ENCODE assay signal across 11 cellular contexts in the genomic region with DNA sequence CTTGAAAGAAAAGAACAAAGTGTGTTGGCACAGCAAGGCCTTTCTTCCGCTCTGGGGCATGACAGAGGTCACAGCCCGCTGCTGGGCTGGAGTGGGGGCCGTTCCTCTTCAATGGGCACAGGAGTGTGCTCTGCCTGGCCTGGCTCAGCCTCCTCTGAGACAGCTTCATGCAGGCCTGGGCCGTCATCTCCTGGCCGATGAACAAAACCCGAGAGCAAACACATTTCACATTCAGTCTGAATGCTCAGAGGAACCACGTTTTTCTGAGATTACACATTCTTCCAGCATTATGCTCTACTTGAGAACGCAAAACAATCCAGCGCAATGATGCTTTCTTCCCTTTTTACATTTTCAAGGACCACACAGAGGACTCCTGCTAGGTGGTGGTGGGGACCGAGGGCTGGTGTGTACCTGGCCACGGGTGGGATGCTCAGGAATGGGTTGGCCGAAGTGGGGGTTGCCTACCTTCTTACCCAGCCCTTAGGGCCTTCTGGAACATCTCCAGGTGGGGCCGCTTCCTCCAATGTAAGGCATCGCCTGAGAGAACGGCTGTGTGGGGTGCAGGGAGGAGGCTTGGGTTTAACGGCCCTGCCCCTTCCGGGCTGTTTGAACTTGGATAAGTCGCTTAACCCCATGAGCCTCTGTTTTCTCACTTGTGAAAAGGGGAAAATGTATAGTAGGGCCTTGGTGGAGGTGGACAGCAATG. TPM values are rescaled to one million over a fixed set of nuclear protein-coding genes. Genes with fewer than 3 reads are reported as not detected.
DNase-seq lines count a peak whose midpoint lies in the region.
"Had no signal": no experiment of that assay in that cellular context is flagged by ENCODE, and none has a peak within 500 bp of the region (broad histone marks: within the 10 kb centered on the region; RNA-seq: fewer than 3 reads in every experiment).

No MANE protein-coding gene starts in this region.

- H3K4me2 ChIP-seq in mesenchymal stem cell (ENCODE audit: low read length, poor library complexity, severe bottlenecking) = no peak overlapping the region

- intact Hi-C loops in posterior cingulate gyrus (cut with DNase I) = no loop called here

- H2AFZ ChIP-seq in mesenchymal stem cell (ENCODE audit: low read depth, low read length) = no peak overlapping the region

- H3K9ac ChIP-seq in mesenchymal stem cell (ENCODE audit: low read length) = peak overlapping the region; percentile 79

- H3K18ac ChIP-seq in mesenchymal stem cell (ENCODE audit: low read depth in 1 of 2, low read length in 2 of 2) = no peak overlapping the region

- H3K27ac ChIP-seq in mesenchymal stem cell (ENCODE audit: low read length, poor library complexity, severe bottlenecking) = peak overlapping the region; percentile 78
- H3K27ac ChIP-seq: VCaP had no signal

- DNase-seq in stimulated activated CD4-positive, alpha-beta T cell treated with anti-CD3 and anti-CD28 coated beads, Interleukin-1b, Interleukin-23, amount 100 ng/mL, for 48 hours = peak; percentile 22
- no peak for DNase-seq in stimulated activated CD4-positive, alpha-beta T cell treated with anti-CD3 and anti-CD28 coated beads, Interleukin-4, amount 100 ng/mL, for 1 hour
- DNase-seq in central memory CD4-positive, alpha-beta T cell = peak; percentile 43
- DNase-seq in mesenchymal stem cell (no peak), posterior cingulate gyrus (no peak), NCI-H2227 treated with DMSO at 0.1 percent for 48 hours (lab: John Stamatoyannopoulos, UW) (no peak), iPS-NIHi7 (ENCODE audit: extremely low spot score) (no peak)
- DNase-seq in stimulated activated CD4-positive, alpha-beta T cell treated with anti-CD3 and anti-CD28 coated beads, Interleukin-2, amount 100 ng/mL, for 48 hours = no peak
- DNase-seq: GOT3, NCI-H1048 had no signal

- H2BK120ac ChIP-seq in mesenchymal stem cell (ENCODE audit: low read depth, low read length) = no peak overlapping the region

- H2BK12ac ChIP-seq in mesenchymal stem cell (ENCODE audit: low read length in 2 of 2) = no peak overlapping the region

- peak overlapping the region; percentile 85 for H2AK5ac ChIP-seq in mesenchymal stem cell (ENCODE audit: low read length, severe bottlenecking)

- H4K91ac ChIP-seq in mesenchymal stem cell (ENCODE audit: low read length) = no peak overlapping the region

- H3K14ac ChIP-seq in mesenchymal stem cell (ENCODE audit: low read length in 2 of 2) = no peak overlapping the region

- H2BK15ac ChIP-seq in mesenchymal stem cell (ENCODE audit: low read depth, poor library complexity, severe bottlenecking) = no peak overlapping the region

- H3K4ac ChIP-seq in mesenchymal stem cell (ENCODE audit: low read depth in 1 of 2, low read length in 2 of 2) = no peak overlapping the region

- H4K8ac ChIP-seq in mesenchymal stem cell (ENCODE audit: low read length) = no peak overlapping the region

- H3K23ac ChIP-seq in mesenchymal stem cell (ENCODE audit: low read length in 2 of 2) = no peak overlapping the region

- 89% methylated on average over 18 of the region's 18 CpGs for WGBS in mesenchymal stem cell

- no peaks in the 10 kb centered on the region for H3K79me1 ChIP-seq in mesenchymal stem cell (replicated peaks; ENCODE audit: low read length, poor library complexity, severe bottlenecking)

- H3K9me3 ChIP-seq in mesenchymal stem cell (ENCODE audit: control insufficient read depth, low read length) = peaks cover 5% of the 10 kb centered on the region

- peak overlapping the region in 1 of 2 experiments; percentile 39 for H3K4me3 ChIP-seq in mesenchymal stem cell (ENCODE audit: insufficient read depth in 1 of 2, low read depth in 1 of 2, low read length in 2 of 2)

- H3K36me3 ChIP-seq in mesenchymal stem cell (ENCODE audit: control insufficient read depth in 1 of 2, insufficient read depth in 2 of 2, low read depth in 1 of 2, low read length in 2 of 2) = peaks cover 0 to 3% of the 10 kb centered on the region in 2 experiments

- no peaks in the 10 kb centered on the region for H3K27me3 ChIP-seq in mesenchymal stem cell (ENCODE audit: control insufficient read depth in 1 of 2, insufficient read depth in 1 of 2, low read length in 2 of 2)

- H3K4me1 ChIP-seq in mesenchymal stem cell (ENCODE audit: control insufficient read depth, insufficient read depth, low read depth, low read length) = peaks cover 25% of the 10 kb centered on the region

- H2BK5ac ChIP-seq in mesenchymal stem cell (ENCODE audit: low read depth, low read length, poor library complexity, severe bottlenecking) = no peak overlapping the region

RNA-seq across cellular contexts. Expression of gene EMILIN2, which starts 34.8 kb away (rescaled TPM):
- polyA plus RNA-seq in mesenchymal stem cell (2013, experiment 1 of 2) = 3.7 TPM
- 3.5 TPM for polyA plus RNA-seq in mesenchymal stem cell (2013, experiment 2 of 2)

Comparison
In these comparisons a context has a peak if more than half of its experiments do, and no peak if none do; other contexts are left out.
1. DNase-seq: peak in stimulated activated CD4-positive, alpha-beta T cell treated with anti-CD3 and anti-CD28 coated beads, Interleukin-1b, Interleukin-23, amount 100 ng/mL, for 48 hours (single experiment) and central memory CD4-positive, alpha-beta T cell (single experiment); none in stimulated activated CD4-positive, alpha-beta T cell treated with anti-CD3 and anti-CD28 coated beads, Interleukin-4, amount 100 ng/mL, for 1 hour (single experiment), mesenchymal stem cell (single experiment), posterior cingulate gyrus (0 of 10), stimulated activated CD4-positive, alpha-beta T cell treated with anti-CD3 and anti-CD28 coated beads, Interleukin-2, amount 100 ng/mL, for 48 hours (0 of 2), NCI-H2227 treated with DMSO at 0.1 percent for 48 hours (single experiment) and iPS-NIHi7 (single experiment).